In genomic region chr3:97530689-97531088, GRCh38 we compare ENCODE assay signal across 27 cellular contexts.
"Had no signal": no experiment of that assay in that cellular context is flagged by ENCODE, and none has a peak within 500 bp of the region (broad histone marks: within the 10 kb centered on the region; RNA-seq: fewer than 3 reads in every experiment).

No MANE protein-coding gene starts in this region.

- FAIRE-seq: endometrium, islet of Langerhans, keratinocyte had no signal

- DNase-seq: colonic mucosa; cortex of kidney; effector CD8-positive, alpha-beta T cell; effector memory CD8-positive, alpha-beta T cell; endodermal cell; erythroblast; esophagus squamous epithelium; foreskin fibroblast; foreskin melanocyte; gastrocnemius medialis; glutamatergic neuron; head of caudate nucleus; heart right ventricle; hippocampal formation; left cardiac atrium; left lung; left ventricle myocardium superior; lower lobe of right lung; mesenchymal stem cell; mucosa of descending colon had no signal

- H3K4me3 Mint-ChIP-seq: dendritic cell treated with granulocyte-macrophage colony-stimulating factor and Interleukin-4, amounts not matched to agents 40 ng/mL and 50 ng/mL, for 4 days; effector memory CD8-positive, alpha-beta T cell; endodermal cell; mesothelial cell of epicardium had no signal

- H3K27ac ChIP-seq: colonic mucosa, epithelial cell of prostate, esophagus squamous epithelium, gastrocnemius medialis, heart right ventricle, left lung, lower lobe of right lung had no signal

- H3K9me3 ChIP-seq: colonic mucosa, esophagus squamous epithelium, gastrocnemius medialis, left lung, lower lobe of right lung, mucosa of descending colon had no signal

- H3K27me3 Mint-ChIP-seq: dendritic cell treated with granulocyte-macrophage colony-stimulating factor and Interleukin-4, amounts not matched to agents 40 ng/mL and 50 ng/mL, for 4 days; effector memory CD8-positive, alpha-beta T cell had no signal

- ATAC-seq: effector memory CD8-positive, alpha-beta T cell; esophagus mucosa; gastrocnemius medialis; heart right ventricle; left cardiac atrium; left lung; left ventricle myocardium superior; lower lobe of right lung; mucosa of descending colon had no signal

- H3K4me1 Mint-ChIP-seq: mesothelial cell of epicardium had no signal

- H3K27ac Mint-ChIP-seq: dendritic cell treated with granulocyte-macrophage colony-stimulating factor and Interleukin-4, amounts not matched to agents 40 ng/mL and 50 ng/mL, for 4 days; effector memory CD8-positive, alpha-beta T cell; endodermal cell; mesothelial cell of epicardium had no signal

- H3K9me3 Mint-ChIP-seq: effector memory CD8-positive, alpha-beta T cell; endodermal cell; mesothelial cell of epicardium had no signal

- H3K36me3 ChIP-seq: colonic mucosa, esophagus squamous epithelium, gastrocnemius medialis, heart right ventricle, left lung, lower lobe of right lung had no signal

- H3K4me1 ChIP-seq: colonic mucosa, esophagus squamous epithelium, gastrocnemius medialis, heart right ventricle, left lung, lower lobe of right lung had no signal

- H3K27me3 ChIP-seq: colonic mucosa, esophagus squamous epithelium, gastrocnemius medialis, heart right ventricle, left lung had no signal

- H3K4me3 ChIP-seq: colonic mucosa, esophagus squamous epithelium, gastrocnemius medialis, heart right ventricle, left lung, lower lobe of right lung, mucosa of descending colon had no signal
